ENCODE assay signal across 18 cellular contexts in genomic region chr16:19830902-19831555, GRCh38. TPM values are rescaled to one million over a fixed set of nuclear protein-coding genes. Genes with fewer than 3 reads are reported as not detected.
DNase-seq lines count a peak whose midpoint lies in the region; TF ChIP-seq lines count a peak whose summit lies in the region.
"Had no signal": no experiment of that assay in that cellular context is flagged by ENCODE, and none has a peak within 500 bp of the region (broad histone marks: within the 10 kb centered on the region; RNA-seq: fewer than 3 reads in every experiment).

No MANE protein-coding gene starts in this region.

- H3K4me1 Mint-ChIP-seq in chondrocyte (ENCODE audit: low read depth) = peaks cover 18% of the 10 kb centered on the region
- no peaks in the 10 kb centered on the region for H3K4me1 Mint-ChIP-seq in CD4-positive, alpha-beta memory T cell
- no peaks in the 10 kb centered on the region for H3K4me1 Mint-ChIP-seq in activated CD4-positive, alpha-beta memory T cell treated with anti-CD3 and anti-CD28 coated beads for 36 hours (ENCODE audit: low read depth)
- H3K4me1 Mint-ChIP-seq: activated T-helper 17 cell treated with anti-CD3 and anti-CD28 coated beads, Interleukin-2, amount 50 U/mL, for 72 hours; central memory CD8-positive, alpha-beta T cell had no signal

- peaks cover 0 to 3% (median 2%) of the 10 kb centered on the region in 3 donors for H3K36me3 ChIP-seq in skeletal muscle tissue (ENCODE audit: control insufficient read depth in 3 of 3, insufficient read depth in 3 of 3, low read length in 3 of 3)
- H3K36me3 ChIP-seq in CD4-positive, alpha-beta memory T cell (ENCODE audit: insufficient read depth, low read length) = no peaks in the 10 kb centered on the region
- H3K36me3 ChIP-seq: MG63, sigmoid colon had no signal

- CTCF ChIA-PET in CD4-positive, alpha-beta memory T cell (lab: Charles Lee; ENCODE audit: partially characterized antibody) = no interaction called here
- CTCF ChIA-PET in activated CD4-positive, alpha-beta memory T cell treated with anti-CD3 and anti-CD28 coated beads for 36 hours (lab: Charles Lee) = no interaction called here

- H3K4me1 ChIP-seq in skeletal muscle tissue (ENCODE audit: control insufficient read depth in 3 of 3, insufficient read depth in 3 of 3, low read length in 3 of 3) = peaks cover 16 to 24% (median 20%) of the 10 kb centered on the region in 3 donors
- no peaks in the 10 kb centered on the region for H3K4me1 ChIP-seq in CD4-positive, alpha-beta memory T cell (ENCODE audit: insufficient read depth, low read length)

- H3K9me3 Mint-ChIP-seq in chondrocyte (ENCODE audit: low read depth) = no peaks in the 10 kb centered on the region
- H3K9me3 Mint-ChIP-seq in CD4-positive, alpha-beta memory T cell = no peaks in the 10 kb centered on the region
- H3K9me3 Mint-ChIP-seq in activated CD4-positive, alpha-beta memory T cell treated with anti-CD3 and anti-CD28 coated beads for 36 hours = no peaks in the 10 kb centered on the region
- H3K9me3 Mint-ChIP-seq: activated T-helper 17 cell treated with anti-CD3 and anti-CD28 coated beads, Interleukin-2, amount 50 U/mL, for 72 hours; central memory CD8-positive, alpha-beta T cell had no signal

- POLR2A ChIA-PET in CD4-positive, alpha-beta memory T cell (lab: Charles Lee; ENCODE audit: partially characterized antibody) = no interaction called here
- POLR2A ChIA-PET in activated CD4-positive, alpha-beta memory T cell treated with anti-CD3 and anti-CD28 coated beads for 36 hours (lab: Charles Lee) = no interaction called here

- H3K4me3 Mint-ChIP-seq in chondrocyte (ENCODE audit: unreplicated experiment) = no peak overlapping the region
- H3K4me3 Mint-ChIP-seq in CD4-positive, alpha-beta memory T cell = no peak overlapping the region
- no peak overlapping the region for H3K4me3 Mint-ChIP-seq in activated CD4-positive, alpha-beta memory T cell treated with anti-CD3 and anti-CD28 coated beads for 36 hours
- H3K4me3 Mint-ChIP-seq: activated T-helper 17 cell treated with anti-CD3 and anti-CD28 coated beads, Interleukin-2, amount 50 U/mL, for 72 hours; central memory CD8-positive, alpha-beta T cell had no signal

- DNase-seq in NOMO-1 treated with DMSO at 0.1 percent for 48 hours (lab: John Stamatoyannopoulos, UW; ENCODE audit: unreplicated experiment) (peak; percentile 85), chondrocyte (ENCODE audit: low spot score) (no peak), kidney glomerular epithelial cell (lab: John Stamatoyannopoulos, UW) (peak; percentile 35), NCI-H2171 treated with DMSO at 0.1 percent for 48 hours (lab: John Stamatoyannopoulos, UW) (no peak), NCI-H2196 treated with DMSO at 0.1 percent for 48 hours (lab: John Stamatoyannopoulos, UW; ENCODE audit: unreplicated experiment) (no peak)
- no peak for DNase-seq in CD4-positive, alpha-beta memory T cell
- no peak for DNase-seq in activated CD4-positive, alpha-beta memory T cell treated with anti-CD3 and anti-CD28 coated beads for 36 hours
- DNase-seq: left cardiac atrium; NCI-H2029 treated with DMSO at 0.1 percent for 48 hours; NCI-H510A; stimulated activated CD4-positive, alpha-beta T cell treated with anti-CD3 and anti-CD28 coated beads, Interleukin-4, amount 100 ng/mL, for 4 hours; substantia nigra had no signal

- peak overlapping the region in 2 of 3 donors; percentile 0 to 67 for H3K9ac ChIP-seq in skeletal muscle tissue (ENCODE audit: low read depth in 1 of 3, low read length in 3 of 3)

- no peaks in the 10 kb centered on the region for H3K27me3 Mint-ChIP-seq in chondrocyte (ENCODE audit: low read depth)
- no peaks in the 10 kb centered on the region for H3K27me3 Mint-ChIP-seq in CD4-positive, alpha-beta memory T cell
- H3K27me3 Mint-ChIP-seq in activated CD4-positive, alpha-beta memory T cell treated with anti-CD3 and anti-CD28 coated beads for 36 hours = no peaks in the 10 kb centered on the region
- H3K27me3 Mint-ChIP-seq: activated T-helper 17 cell treated with anti-CD3 and anti-CD28 coated beads, Interleukin-2, amount 50 U/mL, for 72 hours; central memory CD8-positive, alpha-beta T cell had no signal

- H3K9me3 ChIP-seq in skeletal muscle tissue (ENCODE audit: control insufficient read depth in 3 of 3, low read length in 3 of 3) = no peaks in the 10 kb centered on the region
- H3K9me3 ChIP-seq in CD4-positive, alpha-beta memory T cell (ENCODE audit: control insufficient read depth in 1 of 2, low read length in 2 of 2) = no peaks in the 10 kb centered on the region
- H3K9me3 ChIP-seq: MG63, sigmoid colon had no signal

- H3K27ac Mint-ChIP-seq in chondrocyte (ENCODE audit: unreplicated experiment) = peak overlapping the region; percentile 76
- H3K27ac Mint-ChIP-seq in CD4-positive, alpha-beta memory T cell = no peak overlapping the region
- no peak overlapping the region for H3K27ac Mint-ChIP-seq in activated CD4-positive, alpha-beta memory T cell treated with anti-CD3 and anti-CD28 coated beads for 36 hours
- H3K27ac Mint-ChIP-seq: activated T-helper 17 cell treated with anti-CD3 and anti-CD28 coated beads, Interleukin-2, amount 50 U/mL, for 72 hours had no signal

- peak overlapping the region; percentile 89 for H3K27ac ChIP-seq in skeletal muscle tissue (ENCODE audit: low read depth, low read length)
- no peak overlapping the region for H3K27ac ChIP-seq in CD4-positive, alpha-beta memory T cell (ENCODE audit: low read depth, low read length)
- H3K27ac ChIP-seq: sigmoid colon had no signal

- H3K4me3 ChIP-seq in skeletal muscle tissue (ENCODE audit: low read length in 3 of 3) = peak overlapping the region in 2 of 3 donors; percentile 9 to 37
- no peak overlapping the region for H3K4me3 ChIP-seq in CD4-positive, alpha-beta memory T cell (ENCODE audit: low read length in 2 of 2)
- H3K4me3 ChIP-seq: MG63, sigmoid colon had no signal

- no peak for TF ChIP-seq CTCF in chondrocyte (IDR thresholded peaks at IDR 0.05)

- H3K27me3 ChIP-seq in skeletal muscle tissue (ENCODE audit: control insufficient read depth in 3 of 3, insufficient read depth in 3 of 3, low read length in 3 of 3) = no peaks in the 10 kb centered on the region
- H3K27me3 ChIP-seq in CD4-positive, alpha-beta memory T cell (ENCODE audit: insufficient read depth, low read length) = no peaks in the 10 kb centered on the region
- H3K27me3 ChIP-seq: MG63, sigmoid colon had no signal

- H3K36me3 Mint-ChIP-seq in chondrocyte (ENCODE audit: low read depth) = no peaks in the 10 kb centered on the region
- H3K36me3 Mint-ChIP-seq in CD4-positive, alpha-beta memory T cell = no peaks in the 10 kb centered on the region
- no peaks in the 10 kb centered on the region for H3K36me3 Mint-ChIP-seq in activated CD4-positive, alpha-beta memory T cell treated with anti-CD3 and anti-CD28 coated beads for 36 hours

- intact Hi-C loops in CD4-positive, alpha-beta memory T cell (cut with micrococcal nuclease) = no loop called here
- intact Hi-C loops in activated CD4-positive, alpha-beta memory T cell treated with anti-CD3 and anti-CD28 coated beads for 36 hours (cut with micrococcal nuclease) = no loop called here

RNA-seq across cellular contexts. Expression of gene GPRC5B, which starts 53.6 kb away (rescaled TPM):
- 1.9 to 2.2 TPM (median 2.1 TPM) in 3 replicates for total RNA-seq in chondrocyte
- 38.6 TPM for total RNA-seq in skeletal muscle tissue
- total RNA-seq in CD4-positive, alpha-beta memory T cell = not detected
- polyA plus RNA-seq in CD4-positive, alpha-beta memory T cell = 1 to 10 TPM; 1.7 to 2.4 TPM
- not detected for total RNA-seq in activated CD4-positive, alpha-beta memory T cell treated with anti-CD3 and anti-CD28 coated beads for 36 hours
- total RNA-seq: activated CD8-positive, alpha-beta memory T cell treated with anti-CD3 and anti-CD28 coated beads for 36 hours; activated T-helper 17 cell treated with anti-CD3 and anti-CD28 coated beads, Interleukin-2, amount 50 U/mL, for 72 hours had no signal

Comparison
In these comparisons a context has a peak if more than half of its experiments do, and no peak if none do; other contexts are left out.
1. DNase-seq: peak in NOMO-1 treated with DMSO at 0.1 percent for 48 hours (single experiment) and kidney glomerular epithelial cell (single experiment); none in chondrocyte (single experiment), CD4-positive, alpha-beta memory T cell (0 of 5), NCI-H2171 treated with DMSO at 0.1 percent for 48 hours (single experiment), activated CD4-positive, alpha-beta memory T cell treated with anti-CD3 and anti-CD28 coated beads for 36 hours (single experiment) and NCI-H2196 treated with DMSO at 0.1 percent for 48 hours (single experiment).
2. H3K4me3 ChIP-seq: peak in skeletal muscle tissue (2 of 3); none in CD4-positive, alpha-beta memory T cell (0 of 2).
3. RNA of gene GPRC5B, which starts 53.6 kb away (total RNA-seq): 38.6 TPM in skeletal muscle tissue (single experiment); 1.9 to 2.2 TPM in chondrocyte, not detected in CD4-positive, alpha-beta memory T cell and not detected in activated CD4-positive, alpha-beta memory T cell treated with anti-CD3 and anti-CD28 coated beads for 36 hours; every median in the first group is over 10 times any median in the second.